Comparison of ENCODE assay signal across 10 cellular contexts in the genomic region with DNA sequence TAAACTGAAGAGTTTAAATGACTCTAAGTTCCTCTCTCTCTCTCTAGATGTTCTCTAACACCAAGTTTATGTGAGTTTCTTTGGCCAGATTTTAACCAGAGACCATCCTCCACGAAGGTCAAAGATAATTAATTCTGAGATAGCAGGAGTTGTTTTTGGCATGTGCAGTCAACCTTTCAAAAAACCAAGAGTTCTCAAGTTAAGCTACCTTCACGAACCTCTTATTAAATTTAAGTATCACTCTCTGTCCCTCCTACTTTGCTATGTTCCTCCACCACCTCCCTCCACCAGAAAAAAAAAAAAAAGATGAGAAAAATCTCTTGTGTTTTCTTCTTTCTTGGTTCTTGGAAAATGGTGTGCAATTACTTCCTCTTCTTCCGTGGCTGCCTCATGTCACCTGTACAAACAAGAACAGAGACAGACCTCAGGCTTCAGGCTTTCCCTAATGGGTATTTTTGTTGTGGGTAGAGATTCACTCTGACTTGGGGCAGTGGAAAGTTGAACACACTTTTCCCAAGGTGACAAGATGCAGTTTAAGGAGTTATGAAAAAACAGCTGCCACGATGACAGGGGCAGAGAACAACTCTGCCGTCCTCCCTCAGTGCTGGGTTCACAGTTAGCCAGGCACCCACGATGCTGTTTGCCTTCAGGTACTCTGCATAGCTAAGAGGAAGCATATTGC.
DNase-seq lines count a peak whose midpoint lies in the region; ATAC-seq and TF ChIP-seq lines count a peak whose summit lies in the region.
"Had no signal": no experiment of that assay in that cellular context is flagged by ENCODE, and none has a peak within 500 bp of the region (broad histone marks: within the 10 kb centered on the region; RNA-seq: fewer than 3 reads in every experiment).

No MANE protein-coding gene starts in this region.

- no peak overlapping the region for H3K4me3 ChIP-seq in osteoblast (ENCODE audit: insufficient read depth, low read length)
- no peak overlapping the region for H3K4me3 ChIP-seq in smooth muscle cell
- H3K4me3 ChIP-seq: heart left ventricle had no signal

- POLR2A ChIA-PET in activated CD4-positive, alpha-beta memory T cell treated with anti-CD3 and anti-CD28 coated beads, Interleukin-2, amount 10 ng/mL, durations not matched to agents 7 days and 5 days (lab: Charles Lee) = interaction anchor here (0.7 to 3.9 kb wide), 6 partner anchors 9 to 317 kb away, joined by 3 to 30 read pairs (median 3); no protein-coding TSS in a partner anchor

- H2AFZ ChIP-seq in osteoblast (ENCODE audit: low read length) = no peak overlapping the region
- H2AFZ ChIP-seq in smooth muscle cell (ENCODE audit: low read depth) = no peak overlapping the region

- H3K36me3 ChIP-seq in osteoblast (ENCODE audit: insufficient read depth, low read length) = no peaks in the 10 kb centered on the region
- no peaks in the 10 kb centered on the region for H3K36me3 ChIP-seq in smooth muscle cell (ENCODE audit: low read depth)
- H3K36me3 ChIP-seq: heart left ventricle had no signal

- no peaks in the 10 kb centered on the region for H3K9me3 Mint-ChIP-seq in activated CD4-positive, alpha-beta memory T cell treated with anti-CD3 and anti-CD28 coated beads, Interleukin-2, amount 10 ng/mL, durations not matched to agents 7 days and 5 days

- intact Hi-C loops in head of caudate nucleus (cut with DNase I) = no loop called here

- H3K27ac ChIP-seq in osteoblast (ENCODE audit: low read depth, low read length) = no peak overlapping the region
- H3K27ac ChIP-seq in smooth muscle cell (ENCODE audit: low read depth) = no peak overlapping the region

- no peak for TF ChIP-seq CTCF in osteoblast (IDR thresholded peaks at IDR 0.05; ENCODE audit: extremely low read depth, low read depth, low read length)
- no peak for TF ChIP-seq CTCF in smooth muscle cell (IDR thresholded peaks at IDR 0.05; ENCODE audit: borderline replicate concordance, insufficient read depth, poor library complexity, severe bottlenecking)

- H3K36me3 Mint-ChIP-seq in activated CD4-positive, alpha-beta memory T cell treated with anti-CD3 and anti-CD28 coated beads, Interleukin-2, amount 10 ng/mL, durations not matched to agents 7 days and 5 days (ENCODE audit: low read depth) = no peaks in the 10 kb centered on the region

- peak overlapping the region; percentile 36 for H3K4me3 Mint-ChIP-seq in activated CD4-positive, alpha-beta memory T cell treated with anti-CD3 and anti-CD28 coated beads, Interleukin-2, amount 10 ng/mL, durations not matched to agents 7 days and 5 days

- ATAC-seq in GM18873 (IDR thresholded peaks at IDR 0.05; ENCODE audit: low FRiP score, unreplicated experiment) = peak; percentile 40
- ATAC-seq in HG02763 (IDR thresholded peaks at IDR 0.05; ENCODE audit: unreplicated experiment) = peak; percentile 50
- no peak for ATAC-seq in HG03196 (IDR thresholded peaks at IDR 0.05; ENCODE audit: unreplicated experiment)
- ATAC-seq: heart left ventricle had no signal

- H3K79me2 ChIP-seq in osteoblast (ENCODE audit: insufficient read depth, low read length) (no peaks in the 10 kb centered on the region), smooth muscle cell (ENCODE audit: low read depth) (no peaks in the 10 kb centered on the region)

- CTCF ChIA-PET in activated CD4-positive, alpha-beta memory T cell treated with anti-CD3 and anti-CD28 coated beads, Interleukin-2, amount 10 ng/mL, durations not matched to agents 7 days and 5 days (lab: Charles Lee) = no interaction called here

- peaks cover 54% of the 10 kb centered on the region for H3K4me1 Mint-ChIP-seq in activated CD4-positive, alpha-beta memory T cell treated with anti-CD3 and anti-CD28 coated beads, Interleukin-2, amount 10 ng/mL, durations not matched to agents 7 days and 5 days

- H4K20me1 ChIP-seq in osteoblast (ENCODE audit: insufficient read depth, low read length) (no peaks in the 10 kb centered on the region), smooth muscle cell (ENCODE audit: low read depth) (no peaks in the 10 kb centered on the region)

- H3K9me3 ChIP-seq in osteoblast (ENCODE audit: low read depth, low read length) (no peaks in the 10 kb centered on the region), smooth muscle cell (replicated peaks; ENCODE audit: low read depth) (no peaks in the 10 kb centered on the region)
- H3K9me3 ChIP-seq: heart left ventricle had no signal

- peaks cover 10% of the 10 kb centered on the region for H3K4me1 ChIP-seq in osteoblast (ENCODE audit: insufficient read depth, low read length)
- H3K4me1 ChIP-seq in smooth muscle cell (ENCODE audit: low read depth) = peaks cover 8% of the 10 kb centered on the region

- no peaks in the 10 kb centered on the region for H3K27me3 Mint-ChIP-seq in activated CD4-positive, alpha-beta memory T cell treated with anti-CD3 and anti-CD28 coated beads, Interleukin-2, amount 10 ng/mL, durations not matched to agents 7 days and 5 days
- H3K27me3 Mint-ChIP-seq: progenitor cell of endocrine pancreas had no signal

- H3K27me3 ChIP-seq in osteoblast (ENCODE audit: insufficient read depth, low read length) (no peaks in the 10 kb centered on the region), smooth muscle cell (ENCODE audit: low read depth) (no peaks in the 10 kb centered on the region)
- H3K27me3 ChIP-seq: heart left ventricle had no signal

- WGBS in smooth muscle cell (ENCODE audit: low lambda C conversion rate) = 82% methylated on average over 6 of the region's 6 CpGs

- H3K9ac ChIP-seq in smooth muscle cell (ENCODE audit: low read depth) = no peak overlapping the region

- peak overlapping the region; percentile 82 for H3K27ac Mint-ChIP-seq in activated CD4-positive, alpha-beta memory T cell treated with anti-CD3 and anti-CD28 coated beads, Interleukin-2, amount 10 ng/mL, durations not matched to agents 7 days and 5 days
- H3K27ac Mint-ChIP-seq: progenitor cell of endocrine pancreas had no signal

- H3K4me2 ChIP-seq in osteoblast (ENCODE audit: insufficient read depth, low read length) (no peak overlapping the region), smooth muscle cell (no peak overlapping the region)

- H3F3A ChIP-seq in smooth muscle cell (ENCODE audit: low read depth) = no peaks in the 10 kb centered on the region

- DNase-seq in activated CD4-positive, alpha-beta memory T cell treated with anti-CD3 and anti-CD28 coated beads, Interleukin-2, amount 10 ng/mL, durations not matched to agents 7 days and 5 days = no peak
- DNase-seq in osteoblast (ENCODE audit: insufficient read length, low spot score, missing footprints) = peak; percentile 49
- DNase-seq in NCI-H2196 (lab: John Stamatoyannopoulos, UW; ENCODE audit: unreplicated experiment) = no peak
- no peak for DNase-seq in head of caudate nucleus
- no peak for DNase-seq in smooth muscle cell (lab: John Stamatoyannopoulos, UW; ENCODE audit: unreplicated experiment)
- DNase-seq: heart left ventricle had no signal
